8 cellular contexts compared by ENCODE assay signal in genomic region chr6:99426454-99426762, GRCh38. TPM values are rescaled to one million over a fixed set of nuclear protein-coding genes. Genes with fewer than 3 reads are reported as not detected.
DNase-seq lines count a peak whose midpoint lies in the region; ATAC-seq and TF ChIP-seq lines count a peak whose summit lies in the region.

No MANE protein-coding gene starts in this region.

- intact Hi-C loops in activated CD4-positive, alpha-beta T cell treated with anti-CD3 and anti-CD28 coated beads for 36 hours (cut with DNase I, micrococcal nuclease), result loop anchor here in 1 of 2 experiments (1.0 kb wide), 1 partner anchor 96 kb away; no protein-coding TSS in a partner anchor
- intact Hi-C loops in ascending aorta (cut with DNase I), result loop anchor here (1.0 to 10.0 kb wide), 3 partner anchors 34 to 482 kb away; partner anchors contain the start of genes COQ3, FBXL4 and USP45

- H3K4me1 ChIP-seq in ascending aorta (peaks cover 5 to 30% of the 10 kb centered on the region in 2 donors), liver (ENCODE audit: control insufficient read depth in 4 of 4, insufficient read depth in 4 of 4, low read length in 3 of 4) (peaks cover 3 to 39% (median 33%) of the 10 kb centered on the region in 4 donors), thoracic aorta (ENCODE audit: control insufficient read depth in 1 of 2, low read depth in 2 of 2) (peaks cover 29 to 49% of the 10 kb centered on the region in 2 donors)

- H3K27ac ChIP-seq in ascending aorta (peak overlapping the region; percentile 98 to 99), liver (ENCODE audit: low read depth in 1 of 2, low read length in 2 of 2) (peak overlapping the region; percentile 97), thoracic aorta (peak overlapping the region; percentile 93 to 99)

- 54% methylated on average over 4 of the region's 4 CpGs for WGBS in liver

- H3K27me3 ChIP-seq in ascending aorta (no peaks in the 10 kb centered on the region), liver (ENCODE audit: control insufficient read depth in 4 of 4, insufficient read depth in 4 of 4, low read length in 3 of 4) (no peaks in the 10 kb centered on the region), thoracic aorta (replicated peaks; ENCODE audit: insufficient read depth) (no peaks in the 10 kb centered on the region)

- H3K9me3 ChIP-seq in ascending aorta, result no peaks in the 10 kb centered on the region
- no peaks in the 10 kb centered on the region for H3K9me3 ChIP-seq in liver (ENCODE audit: control insufficient read depth in 4 of 4, low read length in 3 of 4)
- H3K9me3 ChIP-seq in thoracic aorta, result no peaks in the 10 kb centered on the region

- no peaks in the 10 kb centered on the region for H3K27me3 Mint-ChIP-seq in activated CD4-positive, alpha-beta T cell treated with anti-CD3 and anti-CD28 coated beads for 36 hours

- peaks cover 34% of the 10 kb centered on the region for H3K36me3 Mint-ChIP-seq in activated CD4-positive, alpha-beta T cell treated with anti-CD3 and anti-CD28 coated beads for 36 hours (ENCODE audit: low read depth)

- no peak for TF ChIP-seq RAD21 in liver (IDR thresholded peaks at IDR 0.05)

- no peaks in the 10 kb centered on the region for H3K9me3 Mint-ChIP-seq in activated CD4-positive, alpha-beta T cell treated with anti-CD3 and anti-CD28 coated beads for 36 hours (ENCODE audit: low read depth)

- H3K27ac Mint-ChIP-seq in activated CD4-positive, alpha-beta T cell treated with anti-CD3 and anti-CD28 coated beads for 36 hours, result peak overlapping the region; percentile 99

- POLR2A ChIA-PET in activated CD4-positive, alpha-beta T cell treated with anti-CD3 and anti-CD28 coated beads for 36 hours (lab: Charles Lee), result no interaction called here

- peak overlapping the region; percentile 91 for H3K4me3 Mint-ChIP-seq in activated CD4-positive, alpha-beta T cell treated with anti-CD3 and anti-CD28 coated beads for 36 hours

- CTCF ChIA-PET in activated CD4-positive, alpha-beta T cell treated with anti-CD3 and anti-CD28 coated beads for 36 hours (lab: Charles Lee), result interaction anchor here (0.9 to 2.7 kb wide), 9 partner anchors 8 to 320 kb away, joined by 3 to 12 read pairs (median 4); partner anchors contain the start of genes CCNC, COQ3 and USP45

- DNase-seq in activated CD4-positive, alpha-beta T cell treated with anti-CD3 and anti-CD28 coated beads for 36 hours, result no peak
- DNase-seq in activated CD4-positive, alpha-beta T cell treated with anti-CD3 and anti-CD28 coated beads for 4 hours, result no peak
- DNase-seq in ascending aorta (ENCODE audit: low spot score in 2 of 2) (no peak), thoracic aorta (ENCODE audit: low spot score) (no peak), NCI-H2107 (lab: John Stamatoyannopoulos, UW) (no peak), GM10266 (ENCODE audit: extremely low spot score) (no peak)

- peak overlapping the region; percentile 61 to 93 for H3K9ac ChIP-seq in liver (ENCODE audit: low read depth in 1 of 2, low read length in 2 of 2)

- TF ChIP-seq CTCF in ascending aorta (IDR thresholded peaks at IDR 0.05) (no peak), liver (IDR thresholded peaks at IDR 0.05; ENCODE audit: low read depth, low read length, missing input control) (no peak), thoracic aorta (IDR thresholded peaks at IDR 0.05) (no peak), GM10266 (IDR thresholded peaks at IDR 0.05; ENCODE audit: control insufficient read depth, insufficient read depth, low read depth, missing control alignments) (no peak)

- H3K36me3 ChIP-seq in ascending aorta (no peaks in the 10 kb centered on the region), liver (ENCODE audit: control insufficient read depth in 4 of 4, insufficient read depth in 3 of 4, low read depth in 1 of 4, low read length in 3 of 4) (peaks cover 0 to 2% (median under 1%) of the 10 kb centered on the region in 4 donors), thoracic aorta (no peaks in the 10 kb centered on the region)

- no peak for ATAC-seq in activated CD4-positive, alpha-beta T cell treated with anti-CD3 and anti-CD28 coated beads for 36 hours
- ATAC-seq in thoracic aorta (ENCODE audit: insufficient number of reproducible peaks, low FRiP score, low read depth) (no peak), GM21515 (IDR thresholded peaks at IDR 0.05; ENCODE audit: unreplicated experiment) (no peak)

- H3K4me1 Mint-ChIP-seq in activated CD4-positive, alpha-beta T cell treated with anti-CD3 and anti-CD28 coated beads for 36 hours, result peaks cover 51% of the 10 kb centered on the region

- H3K4me3 ChIP-seq in ascending aorta (peak overlapping the region; percentile 84 to 89), liver (ENCODE audit: low read depth in 1 of 3, low read length in 3 of 3) (peak overlapping the region; percentile 60 to 93 (median 75)), thoracic aorta (peak overlapping the region; percentile 94)

TF ChIP-seq in liver, 16 proteins besides CTCF, POLR2A, EP300 and RAD21:
- TF ChIP-seq ATF3 (IDR thresholded peaks at IDR 0.05), result no peak
- no peak for TF ChIP-seq NR2F2 (IDR thresholded peaks at IDR 0.05)
- TF ChIP-seq JUND (IDR thresholded peaks at IDR 0.05), result no peak
- TF ChIP-seq RXRA (IDR thresholded peaks at IDR 0.05), result no peak
- TF ChIP-seq MAX (IDR thresholded peaks at IDR 0.05), result no peak
- no peak for TF ChIP-seq GABPA (IDR thresholded peaks at IDR 0.05 in 1 of 2, conservative IDR thresholded peaks at IDR 0.05 in 1 of 2)
- TF ChIP-seq FOXA1 (IDR thresholded peaks at IDR 0.05), result no peak
- no peak for TF ChIP-seq SP1 (IDR thresholded peaks at IDR 0.05)
- TF ChIP-seq TAF1 (conservative IDR thresholded peaks at IDR 0.05), result no peak
- TF ChIP-seq, protein P1, sequence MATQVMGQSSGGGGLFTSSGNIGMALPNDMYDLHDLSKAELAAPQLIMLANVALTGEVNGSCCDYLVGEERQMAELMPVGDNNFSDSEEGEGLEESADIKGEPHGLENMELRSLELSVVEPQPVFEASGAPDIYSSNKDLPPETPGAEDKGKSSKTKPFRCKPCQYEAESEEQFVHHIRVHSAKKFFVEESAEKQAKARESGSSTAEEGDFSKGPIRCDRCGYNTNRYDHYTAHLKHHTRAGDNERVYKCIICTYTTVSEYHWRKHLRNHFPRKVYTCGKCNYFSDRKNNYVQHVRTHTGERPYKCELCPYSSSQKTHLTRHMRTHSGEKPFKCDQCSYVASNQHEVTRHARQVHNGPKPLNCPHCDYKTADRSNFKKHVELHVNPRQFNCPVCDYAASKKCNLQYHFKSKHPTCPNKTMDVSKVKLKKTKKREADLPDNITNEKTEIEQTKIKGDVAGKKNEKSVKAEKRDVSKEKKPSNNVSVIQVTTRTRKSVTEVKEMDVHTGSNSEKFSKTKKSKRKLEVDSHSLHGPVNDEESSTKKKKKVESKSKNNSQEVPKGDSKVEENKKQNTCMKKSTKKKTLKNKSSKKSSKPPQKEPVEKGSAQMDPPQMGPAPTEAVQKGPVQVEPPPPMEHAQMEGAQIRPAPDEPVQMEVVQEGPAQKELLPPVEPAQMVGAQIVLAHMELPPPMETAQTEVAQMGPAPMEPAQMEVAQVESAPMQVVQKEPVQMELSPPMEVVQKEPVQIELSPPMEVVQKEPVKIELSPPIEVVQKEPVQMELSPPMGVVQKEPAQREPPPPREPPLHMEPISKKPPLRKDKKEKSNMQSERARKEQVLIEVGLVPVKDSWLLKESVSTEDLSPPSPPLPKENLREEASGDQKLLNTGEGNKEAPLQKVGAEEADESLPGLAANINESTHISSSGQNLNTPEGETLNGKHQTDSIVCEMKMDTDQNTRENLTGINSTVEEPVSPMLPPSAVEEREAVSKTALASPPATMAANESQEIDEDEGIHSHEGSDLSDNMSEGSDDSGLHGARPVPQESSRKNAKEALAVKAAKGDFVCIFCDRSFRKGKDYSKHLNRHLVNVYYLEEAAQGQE (IDR thresholded peaks at IDR 0.05), result no peak
- no peak for TF ChIP-seq FOXA2 (IDR thresholded peaks at IDR 0.05)
- TF ChIP-seq HNF4A (conservative IDR thresholded peaks at IDR 0.05), result no peak
- no peak for TF ChIP-seq HNF4G (IDR thresholded peaks at IDR 0.05)
- no peak for TF ChIP-seq ZBTB33 (IDR thresholded peaks at IDR 0.05)
- no peak for TF ChIP-seq EGR1 (IDR thresholded peaks at IDR 0.05; ENCODE audit: low read depth in 2 of 2)
- no peak for TF ChIP-seq YY1 (IDR thresholded peaks at IDR 0.05)

RNA-seq across cellular contexts. Expression of gene PNISR, which starts 1.3 kb away (rescaled TPM):
- 100 to 1,000 TPM; 127 to 148 TPM for total RNA-seq in activated CD4-positive, alpha-beta T cell treated with anti-CD3 and anti-CD28 coated beads for 36 hours
- 60.2 TPM for total RNA-seq in ascending aorta
- total RNA-seq in liver, result 10 to 100 TPM; 34.4 to 88.7 TPM
- 10 to 100 TPM in 1 of 2 donors, 1 to 10 TPM in 1; 9.8 to 62.3 TPM for polyA plus RNA-seq in liver
- total RNA-seq in thoracic aorta, result 100 to 1,000 TPM; 114 to 207 TPM

RNA-seq across cellular contexts. Expression of gene COQ3, which starts 32.4 kb away (rescaled TPM):
- 10 to 100 TPM; 13.5 to 23.4 TPM for total RNA-seq in activated CD4-positive, alpha-beta T cell treated with anti-CD3 and anti-CD28 coated beads for 36 hours
- total RNA-seq in ascending aorta, result 1.7 TPM
- total RNA-seq in liver, result 1 to 10 TPM; 3.8 to 7.1 TPM
- polyA plus RNA-seq in liver, result 1 to 10 TPM; 8.8 to 9.4 TPM
- 1 to 10 TPM in 1 of 2 donors, under 1 TPM in 1; 0.95 to 2.0 TPM for total RNA-seq in thoracic aorta
